ENCODE assay signal across 16 cellular contexts in the genomic region with DNA sequence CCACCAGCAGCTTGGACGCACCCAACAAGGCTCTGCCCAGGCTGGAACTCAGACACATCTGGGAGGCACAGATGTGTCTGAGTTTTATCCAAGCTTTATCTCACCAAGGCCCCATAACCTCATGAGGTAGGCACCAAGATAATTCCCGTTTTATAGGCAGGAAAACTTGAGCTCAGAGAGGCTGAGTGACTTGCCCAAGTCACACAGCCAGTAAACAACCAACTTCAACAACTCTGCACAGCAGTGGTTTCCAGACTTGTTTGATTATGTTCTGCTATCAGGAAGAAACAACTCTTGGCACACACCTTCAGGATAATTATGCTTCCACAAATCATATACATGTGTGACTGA.
DNase-seq lines count a peak whose midpoint lies in the region; ATAC-seq and TF ChIP-seq lines count a peak whose summit lies in the region.
"Had no signal": no experiment of that assay in that cellular context is flagged by ENCODE, and none has a peak within 500 bp of the region (broad histone marks: within the 10 kb centered on the region; RNA-seq: fewer than 3 reads in every experiment).

No MANE protein-coding gene starts in this region.

- peaks cover 90% of the 10 kb centered on the region for H3K4me1 ChIP-seq in BLaER1
- H3K4me1 ChIP-seq in HCT116 (ENCODE audit: control insufficient read depth in 1 of 2, insufficient read depth in 2 of 2, low read length in 2 of 2), result peaks cover 22 to 33% of the 10 kb centered on the region in 2 experiments
- peaks cover 51 to 67% of the 10 kb centered on the region in 2 donors for H3K4me1 ChIP-seq in duodenal mucosa (ENCODE audit: control insufficient read depth in 1 of 2, insufficient read depth in 2 of 2, low read length in 2 of 2)

- H3K9me3 ChIP-seq in BLaER1 (no peaks in the 10 kb centered on the region), HCT116 (ENCODE audit: control insufficient read depth in 1 of 2, insufficient read depth in 1 of 2, low read depth in 1 of 2, low read length in 2 of 2) (no peaks in the 10 kb centered on the region), duodenal mucosa (ENCODE audit: control insufficient read depth in 1 of 2, low read length in 2 of 2) (no peaks in the 10 kb centered on the region)
- H3K9me3 ChIP-seq: sigmoid colon had no signal

- no peak overlapping the region for H3K9ac ChIP-seq in BLaER1
- no peak overlapping the region for H3K9ac ChIP-seq in HCT116 (ENCODE audit: low read length)
- H3K9ac ChIP-seq in duodenal mucosa (ENCODE audit: low read depth in 1 of 2, low read length in 2 of 2), result peak overlapping the region; percentile 5 to 54

- H4K20me1 ChIP-seq in BLaER1 (peaks cover 37% of the 10 kb centered on the region; the same call in 1 of the 2 replicates), HCT116 (ENCODE audit: insufficient read depth) (no peaks in the 10 kb centered on the region)

- RAD21 ChIA-PET in HCT116 (lab: Charles Lee; ENCODE audit: low non-redundant PET in 1 of 2, low total read pairs in 2 of 2, uncharacterized antibody in 2 of 2, unreplicated experiment in 2 of 2), result no interaction called here

- H3K4me3 Mint-ChIP-seq in naive thymus-derived CD8-positive, alpha-beta T cell, result peak overlapping the region in 1 of 10 donors; percentile 37
- H3K4me3 Mint-ChIP-seq in nephron progenitor cell, result no peak overlapping the region
- H3K4me3 Mint-ChIP-seq: stimulated activated naive CD8-positive, alpha-beta T cell treated with anti-CD3 and anti-CD28 coated beads, Interleukin-15, amount 100 ng/mL, for 72 hours; WTC11 had no signal

- H3K4me1 Mint-ChIP-seq in naive thymus-derived CD8-positive, alpha-beta T cell, result peaks cover 31 to 83% (median 80%) of the 10 kb centered on the region in 4 donors
- H3K4me1 Mint-ChIP-seq in nephron progenitor cell, result peaks cover 56% of the 10 kb centered on the region

- peak overlapping the region; percentile 77 for H3K4me2 ChIP-seq in BLaER1
- H3K4me2 ChIP-seq in HCT116 (ENCODE audit: low read length), result 0 out of 2 replicates have a peak overlapping the region, but pooled peaks have one; percentile 19

- no peaks in the 10 kb centered on the region for H3K79me2 ChIP-seq in HCT116 (ENCODE audit: insufficient read depth, low read length)

- no peak for TF ChIP-seq RAD21 in HCT116 (IDR thresholded peaks at IDR 0.05; ENCODE audit: low read depth)

- POLR2A ChIA-PET in HCT116 (lab: Charles Lee), result no interaction called here
- POLR2A ChIA-PET in naive thymus-derived CD8-positive, alpha-beta T cell (lab: Charles Lee), result interaction anchor here (0.8 to 43.5 kb wide), 6 partner anchors 9 to 58 kb away, joined by 3 to 1530 read pairs (median 7); a partner anchor contains a TSS

- CTCF ChIA-PET in HCT116 (lab: Charles Lee), result no interaction called here

- H3K4me3 ChIP-seq in BLaER1, result no peak overlapping the region
- H3K4me3 ChIP-seq in HCT116 (replicated peaks in 1 of 2; ENCODE audit: low read depth in 1 of 2, low read length in 2 of 2), result no peak overlapping the region
- H3K4me3 ChIP-seq in duodenal mucosa (ENCODE audit: low read depth in 1 of 2, low read length in 2 of 2), result peak overlapping the region in 1 of 2 donors; percentile 48
- H3K4me3 ChIP-seq: sigmoid colon had no signal

- no peaks in the 10 kb centered on the region for H3K36me3 Mint-ChIP-seq in naive thymus-derived CD8-positive, alpha-beta T cell
- no peaks in the 10 kb centered on the region for H3K36me3 Mint-ChIP-seq in nephron progenitor cell (ENCODE audit: low read depth)
- H3K36me3 Mint-ChIP-seq: WTC11 had no signal

- no peaks in the 10 kb centered on the region for H3K9me3 Mint-ChIP-seq in naive thymus-derived CD8-positive, alpha-beta T cell
- no peaks in the 10 kb centered on the region for H3K9me3 Mint-ChIP-seq in nephron progenitor cell
- H3K9me3 Mint-ChIP-seq: activated T-helper 2 cell treated with anti-CD3 and anti-CD28 coated beads, Interferon-gamma antibody, Interleukin-2, Interleukin-4, amounts not matched to agents 10 μg/mL and 5 μg/mL and 100 μg/mL, durations not matched to agents 14 hours and 24 hours and 36 hours; stimulated activated naive CD8-positive, alpha-beta T cell treated with anti-CD3 and anti-CD28 coated beads, Interleukin-15, amount 100 ng/mL, for 72 hours; WTC11 had no signal

- no peak for ATAC-seq in HCT116
- no peak for ATAC-seq in naive thymus-derived CD8-positive, alpha-beta T cell
- ATAC-seq in HG03565 (IDR thresholded peaks at IDR 0.05; ENCODE audit: unreplicated experiment), result no peak
- ATAC-seq: stimulated activated naive CD8-positive, alpha-beta T cell treated with anti-CD3 and anti-CD28 coated beads, Interleukin-15, amount 100 ng/mL, for 72 hours; WTC11 had no signal

- peak overlapping the region; percentile 31 to 96 (median 84) for H3K27ac Mint-ChIP-seq in naive thymus-derived CD8-positive, alpha-beta T cell
- no peak overlapping the region for H3K27ac Mint-ChIP-seq in nephron progenitor cell
- H3K27ac Mint-ChIP-seq: activated T-helper 2 cell treated with anti-CD3 and anti-CD28 coated beads, Interferon-gamma antibody, Interleukin-2, Interleukin-4, amounts not matched to agents 10 μg/mL and 5 μg/mL and 100 μg/mL, durations not matched to agents 14 hours and 24 hours and 36 hours; WTC11 had no signal

- H3K27me3 Mint-ChIP-seq in naive thymus-derived CD8-positive, alpha-beta T cell, result no peaks in the 10 kb centered on the region
- peaks cover 12% of the 10 kb centered on the region for H3K27me3 Mint-ChIP-seq in nephron progenitor cell (ENCODE audit: low read depth, poor library complexity)
- H3K27me3 Mint-ChIP-seq: stimulated activated naive CD8-positive, alpha-beta T cell treated with anti-CD3 and anti-CD28 coated beads, Interleukin-15, amount 100 ng/mL, for 72 hours had no signal

- intact Hi-C loops in HCT116 (cut with micrococcal nuclease), result no loop called here

- no peak for DNase-seq in HCT116 (ENCODE audit: low read depth, low spot score)
- DNase-seq in naive thymus-derived CD8-positive, alpha-beta T cell, result no peak
- DNase-seq in nephron progenitor cell, result no peak
- DNase-seq in activated naive CD4-positive, alpha-beta T cell treated with Interleukin-2 at 50 U/mL for 16 hours, result no peak
- DNase-seq in NCI-H510A (lab: John Stamatoyannopoulos, UW), result no peak
- DNase-seq: cerebellar nuclear complex; HCEC 1CT; midbrain; NCI-H82; sigmoid colon; stimulated activated naive CD8-positive, alpha-beta T cell treated with anti-CD3 and anti-CD28 coated beads, Interleukin-15, amount 100 ng/mL, for 72 hours had no signal

- TF ChIP-seq POLR2A in HCT116 (IDR thresholded peaks at IDR 0.05; ENCODE audit: borderline replicate concordance, extremely low read depth, insufficient read depth, insufficient read length), result no peak

- TF ChIP-seq CTCF in HCT116 (IDR thresholded peaks at IDR 0.05 in 2 of 3, conservative IDR thresholded peaks at IDR 0.05 in 1 of 3; ENCODE audit: borderline replicate concordance in 1 of 3, insufficient read depth in 1 of 3, low read depth in 2 of 3, low read length in 2 of 3) (no peak), nephron progenitor cell (IDR thresholded peaks at IDR 0.05) (no peak)

- no peaks in the 10 kb centered on the region for H3K9me2 ChIP-seq in HCT116 (ENCODE audit: insufficient read depth)

- H3K36me3 ChIP-seq in BLaER1 (no peaks in the 10 kb centered on the region), HCT116 (ENCODE audit: control insufficient read depth in 1 of 2, insufficient read depth in 2 of 2, low read length in 2 of 2) (no peaks in the 10 kb centered on the region), duodenal mucosa (ENCODE audit: control insufficient read depth in 1 of 2, insufficient read depth in 2 of 2, low read length in 2 of 2) (no peaks in the 10 kb centered on the region)
- H3K36me3 ChIP-seq: sigmoid colon had no signal

- no peaks in the 10 kb centered on the region for H3K27me3 ChIP-seq in BLaER1
- no peaks in the 10 kb centered on the region for H3K27me3 ChIP-seq in HCT116 (ENCODE audit: insufficient read depth, low read length)
- H3K27me3 ChIP-seq in duodenal mucosa (ENCODE audit: control insufficient read depth in 1 of 2, insufficient read depth in 2 of 2, low read length in 2 of 2), result no peaks in the 10 kb centered on the region
- H3K27me3 ChIP-seq: sigmoid colon had no signal

- H3K27ac ChIP-seq in BLaER1 (no peak overlapping the region; the same call in 1 of the 2 replicates), HCT116 (ENCODE audit: low read depth, low read length) (no peak overlapping the region), duodenal mucosa (ENCODE audit: low read depth, low read length) (peak overlapping the region; percentile 91)

- no TSS peak for BruUV-seq in HCT116 (replicated peaks; lab: Mats Ljungman, UMichigan)

- no peak overlapping the region for H2AFZ ChIP-seq in HCT116 (ENCODE audit: low read depth, low read length, poor library complexity, severe bottlenecking)

TF ChIP-seq in HCT116, 20 proteins besides CTCF, POLR2A, EP300 and RAD21:
- TF ChIP-seq TCF7L2 (IDR thresholded peaks at IDR 0.05; ENCODE audit: borderline replicate concordance, extremely low read depth, insufficient read depth, insufficient read length) (no peak), CEBPB (IDR thresholded peaks at IDR 0.05; ENCODE audit: low read depth) (no peak), ZFX (IDR thresholded peaks at IDR 0.05) (no peak), FOSL1 (IDR thresholded peaks at IDR 0.05; ENCODE audit: low read depth) (no peak), SRF (IDR thresholded peaks at IDR 0.05; ENCODE audit: low read depth) (no peak), POLR2AphosphoS5 (IDR thresholded peaks at IDR 0.05; ENCODE audit: low read depth, low read length) (no peak), SIN3A (IDR thresholded peaks at IDR 0.05; ENCODE audit: low read depth) (no peak)
- TF ChIP-seq, protein P1, sequence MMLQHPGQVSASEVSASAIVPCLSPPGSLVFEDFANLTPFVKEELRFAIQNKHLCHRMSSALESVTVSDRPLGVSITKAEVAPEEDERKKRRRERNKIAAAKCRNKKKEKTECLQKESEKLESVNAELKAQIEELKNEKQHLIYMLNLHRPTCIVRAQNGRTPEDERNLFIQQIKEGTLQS (IDR thresholded peaks at IDR 0.05), result no peak
- TF ChIP-seq, protein P2, sequence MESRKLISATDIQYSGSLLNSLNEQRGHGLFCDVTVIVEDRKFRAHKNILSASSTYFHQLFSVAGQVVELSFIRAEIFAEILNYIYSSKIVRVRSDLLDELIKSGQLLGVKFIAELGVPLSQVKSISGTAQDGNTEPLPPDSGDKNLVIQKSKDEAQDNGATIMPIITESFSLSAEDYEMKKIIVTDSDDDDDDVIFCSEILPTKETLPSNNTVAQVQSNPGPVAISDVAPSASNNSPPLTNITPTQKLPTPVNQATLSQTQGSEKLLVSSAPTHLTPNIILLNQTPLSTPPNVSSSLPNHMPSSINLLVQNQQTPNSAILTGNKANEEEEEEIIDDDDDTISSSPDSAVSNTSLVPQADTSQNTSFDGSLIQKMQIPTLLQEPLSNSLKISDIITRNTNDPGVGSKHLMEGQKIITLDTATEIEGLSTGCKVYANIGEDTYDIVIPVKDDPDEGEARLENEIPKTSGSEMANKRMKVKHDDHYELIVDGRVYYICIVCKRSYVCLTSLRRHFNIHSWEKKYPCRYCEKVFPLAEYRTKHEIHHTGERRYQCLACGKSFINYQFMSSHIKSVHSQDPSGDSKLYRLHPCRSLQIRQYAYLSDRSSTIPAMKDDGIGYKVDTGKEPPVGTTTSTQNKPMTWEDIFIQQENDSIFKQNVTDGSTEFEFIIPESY (IDR thresholded peaks at IDR 0.05; ENCODE audit: extremely low read depth, insufficient replicate concordance, low read length), result no peak

Comparison
In these comparisons a context has a peak if more than half of its experiments do, and no peak if none do; other contexts are left out.
1. H3K9ac ChIP-seq: peak in duodenal mucosa (2 of 2); none in BLaER1 (single experiment) and HCT116 (single experiment).